Comparison of ENCODE assay signal across 11 cellular contexts in genomic region chr9:15304620-15305019, GRCh38. TPM values are rescaled to one million over a fixed set of nuclear protein-coding genes. Genes with fewer than 3 reads are reported as not detected.
DNase-seq lines count a peak whose midpoint lies in the region; ATAC-seq and TF ChIP-seq lines count a peak whose summit lies in the region.
"Had no signal": no experiment of that assay in that cellular context is flagged by ENCODE, and none has a peak within 500 bp of the region (broad histone marks: within the 10 kb centered on the region; RNA-seq: fewer than 3 reads in every experiment).

No MANE protein-coding gene starts in this region.

- H3K9me3 Mint-ChIP-seq in activated naive CD4-positive, alpha-beta T cell treated with anti-CD3 and anti-CD28 coated beads for 36 hours = no peaks in the 10 kb centered on the region
- H3K9me3 Mint-ChIP-seq in activated naive CD4-positive, alpha-beta T cell treated with anti-CD3 and anti-CD28 coated beads, Interleukin-2, amount 50 U/mL, for 72 hours = peaks cover 0 to 4% of the 10 kb centered on the region in 2 donors
- H3K9me3 Mint-ChIP-seq in activated B cell treated with CpG ODN at 0.5 μM for 24 hours = no peaks in the 10 kb centered on the region
- no peaks in the 10 kb centered on the region for H3K9me3 Mint-ChIP-seq in type B pancreatic cell

- no peaks in the 10 kb centered on the region for H3K27me3 Mint-ChIP-seq in activated naive CD4-positive, alpha-beta T cell treated with anti-CD3 and anti-CD28 coated beads for 36 hours (ENCODE audit: low read depth)
- no peaks in the 10 kb centered on the region for H3K27me3 Mint-ChIP-seq in activated B cell treated with CpG ODN at 0.5 μM for 24 hours
- H3K27me3 Mint-ChIP-seq in type B pancreatic cell = no peaks in the 10 kb centered on the region

- DNase-seq in activated naive CD4-positive, alpha-beta T cell treated with anti-CD3 and anti-CD28 coated beads for 36 hours = no peak
- no peak for DNase-seq in activated naive CD4-positive, alpha-beta T cell treated with anti-CD3 and anti-CD28 coated beads, Interleukin-2, amount 50 U/mL, for 72 hours (ENCODE audit: low spot score in 2 of 2)
- DNase-seq in activated B cell treated with CpG ODN at 0.5 μM for 24 hours (no peak), type B pancreatic cell (ENCODE audit: extremely low spot score, unreplicated experiment) (no peak), NCI-H774 (lab: John Stamatoyannopoulos, UW) (no peak), cerebellar cortex (ENCODE audit: low spot score) (no peak), islet precursor cell (no peak)
- DNase-seq: colonic mucosa, heart right ventricle, NCI-H187 had no signal

- ATAC-seq in activated naive CD4-positive, alpha-beta T cell treated with anti-CD3 and anti-CD28 coated beads, Interleukin-2, amount 50 U/mL, for 72 hours = no peak
- ATAC-seq in HG02759 (IDR thresholded peaks at IDR 0.05; ENCODE audit: unreplicated experiment) = peak; percentile 33
- peak; percentile 60 for ATAC-seq in activated B cell treated with CpG ODN at 0.5 μM for 24 hours (ENCODE audit: low read depth)
- ATAC-seq: heart right ventricle had no signal

- TF ChIP-seq CTCF in activated B cell treated with CpG ODN at 0.5 μM for 24 hours (IDR thresholded peaks at IDR 0.05) (no peak), type B pancreatic cell (conservative IDR thresholded peaks at IDR 0.05) (no peak)

- peak overlapping the region; percentile 41 for H3K27ac Mint-ChIP-seq in activated naive CD4-positive, alpha-beta T cell treated with anti-CD3 and anti-CD28 coated beads for 36 hours
- no peak overlapping the region for H3K27ac Mint-ChIP-seq in activated naive CD4-positive, alpha-beta T cell treated with anti-CD3 and anti-CD28 coated beads, Interleukin-2, amount 50 U/mL, for 72 hours
- H3K27ac Mint-ChIP-seq in activated B cell treated with CpG ODN at 0.5 μM for 24 hours = peak overlapping the region; percentile 77
- peak overlapping the region; percentile 64 for H3K27ac Mint-ChIP-seq in type B pancreatic cell

- H3K4me1 Mint-ChIP-seq in activated naive CD4-positive, alpha-beta T cell treated with anti-CD3 and anti-CD28 coated beads for 36 hours (ENCODE audit: low read depth) = peaks cover 60% of the 10 kb centered on the region
- peaks cover 43% of the 10 kb centered on the region for H3K4me1 Mint-ChIP-seq in activated B cell treated with CpG ODN at 0.5 μM for 24 hours
- peaks cover 7% of the 10 kb centered on the region for H3K4me1 Mint-ChIP-seq in type B pancreatic cell (ENCODE audit: unreplicated experiment)

- CTCF ChIA-PET in activated naive CD4-positive, alpha-beta T cell treated with anti-CD3 and anti-CD28 coated beads for 36 hours (lab: Charles Lee) = interaction anchor here (0.8 to 1.7 kb wide), 7 partner anchors 12 to 228 kb away, joined by 3 to 4 read pairs (median 3); no protein-coding TSS in a partner anchor
- CTCF ChIA-PET in activated B cell treated with CpG ODN at 0.5 μM for 24 hours (lab: Charles Lee) = interaction anchor here (1.1 to 1.8 kb wide), 2 partner anchors 26 to 27 kb away, joined by 3 to 6 read pairs; no protein-coding TSS in a partner anchor

- H3K4me3 Mint-ChIP-seq in activated naive CD4-positive, alpha-beta T cell treated with anti-CD3 and anti-CD28 coated beads for 36 hours = peak overlapping the region; percentile 11
- H3K4me3 Mint-ChIP-seq in activated B cell treated with CpG ODN at 0.5 μM for 24 hours (peak overlapping the region; percentile 97), type B pancreatic cell (peak overlapping the region; percentile 3)

- POLR2A ChIA-PET in activated B cell treated with CpG ODN at 0.5 μM for 24 hours (lab: Charles Lee) = interaction anchor here (1.2 to 1.9 kb wide), 2 partner anchors 8 to 206 kb away, joined by 5 to 8 read pairs; partner anchors contain the start of gene PSIP1

- peaks cover 20% of the 10 kb centered on the region for H3K36me3 Mint-ChIP-seq in activated naive CD4-positive, alpha-beta T cell treated with anti-CD3 and anti-CD28 coated beads for 36 hours (ENCODE audit: low read depth)
- H3K36me3 Mint-ChIP-seq in activated naive CD4-positive, alpha-beta T cell treated with anti-CD3 and anti-CD28 coated beads, Interleukin-2, amount 50 U/mL, for 72 hours = peaks cover 22 to 40% of the 10 kb centered on the region in 2 donors
- H3K36me3 Mint-ChIP-seq in activated B cell treated with CpG ODN at 0.5 μM for 24 hours (ENCODE audit: low read depth) = peaks cover 2% of the 10 kb centered on the region
- H3K36me3 Mint-ChIP-seq in type B pancreatic cell = peaks cover 9% of the 10 kb centered on the region

- intact Hi-C loops in activated naive CD4-positive, alpha-beta T cell treated with anti-CD3 and anti-CD28 coated beads for 36 hours (cut with micrococcal nuclease) = no loop called here
- intact Hi-C loops in activated B cell treated with CpG ODN at 0.5 μM for 24 hours (cut with micrococcal nuclease) = loop anchor here (1.0 to 10.0 kb wide), 5 partner anchors 8 to 610 kb away; partner anchors contain the start of genes CCDC171, SNAPC3 and ZDHHC21

RNA-seq across cellular contexts. Expression of gene TTC39B, which starts 2.4 kb away (rescaled TPM):
- total RNA-seq in activated naive CD4-positive, alpha-beta T cell treated with anti-CD3 and anti-CD28 coated beads for 36 hours = 10 to 100 TPM; 43.9 to 46.4 TPM
- total RNA-seq in activated naive CD4-positive, alpha-beta T cell treated with anti-CD3 and anti-CD28 coated beads, Interleukin-2, amount 50 U/mL, for 72 hours = 10 to 100 TPM; 32.4 to 34.2 TPM
- total RNA-seq in activated B cell treated with CpG ODN at 0.5 μM for 24 hours (3.2 and 6.6 TPM in 2 replicates), type B pancreatic cell (ENCODE audit: low replicate concordance) (7.8 and 8.5 TPM in 2 replicates)

Comparison
In these comparisons a context has a peak if more than half of its experiments do, and no peak if none do; other contexts are left out.
1. H3K27ac Mint-ChIP-seq: peak in activated naive CD4-positive, alpha-beta T cell treated with anti-CD3 and anti-CD28 coated beads for 36 hours (single experiment), activated B cell treated with CpG ODN at 0.5 μM for 24 hours (single experiment) and type B pancreatic cell (single experiment); none in activated naive CD4-positive, alpha-beta T cell treated with anti-CD3 and anti-CD28 coated beads, Interleukin-2, amount 50 U/mL, for 72 hours (0 of 2).
2. H3K4me3 Mint-ChIP-seq: peak in every context shown above with its lines; median percentile 97 in activated B cell treated with CpG ODN at 0.5 μM for 24 hours; 11 in activated naive CD4-positive, alpha-beta T cell treated with anti-CD3 and anti-CD28 coated beads for 36 hours; 3 in type B pancreatic cell.
3. ATAC-seq: peak in HG02759 (single experiment) and activated B cell treated with CpG ODN at 0.5 μM for 24 hours (single experiment); none in activated naive CD4-positive, alpha-beta T cell treated with anti-CD3 and anti-CD28 coated beads, Interleukin-2, amount 50 U/mL, for 72 hours (0 of 2).